25 cellular contexts compared by ENCODE assay signal in genomic region chr19:41294393-41294792, GRCh38. TPM values are rescaled to one million over a fixed set of nuclear protein-coding genes. Genes with fewer than 3 reads are reported as not detected.
A peak's percentile ranks its signal among the peaks of the same experiment; 100 is the strongest.
DNase-seq lines count a peak whose midpoint lies in the region; ATAC-seq and TF ChIP-seq lines count a peak whose summit lies in the region.
"Had no signal": no experiment of that assay in that cellular context is flagged by ENCODE, and none has a peak within 500 bp of the region (broad histone marks: within the 10 kb centered on the region; RNA-seq: fewer than 3 reads in every experiment).

No MANE protein-coding gene starts in this region.

- no peak overlapping the region for H3K4me3 Mint-ChIP-seq in activated CD4-positive, alpha-beta memory T cell treated with anti-CD3 and anti-CD28 coated beads, Interleukin-2, amount 10 ng/mL, durations not matched to agents 7 days and 5 days
- H3K4me3 Mint-ChIP-seq in activated CD4-positive, alpha-beta memory T cell treated with anti-CD3 and anti-CD28 coated beads for 36 hours = no peak overlapping the region
- peak overlapping the region in 1 of 4 donors; percentile 29 for H3K4me3 Mint-ChIP-seq in IgD-negative memory B cell
- no peak overlapping the region for H3K4me3 Mint-ChIP-seq in stimulated activated naive B cell treated with anti-CD40 and anti-IgM and Interleukin-4, amounts not matched to agents 10 μg/mL and 1 μg/mL and 100 μg/mL, for 72 hours
- H3K4me3 Mint-ChIP-seq: activated naive CD4-positive, alpha-beta T cell treated with anti-CD3 and anti-CD28 coated beads, Interleukin-2, amount 50 U/mL, for 24 hours; brain had no signal

- peaks cover 46% of the 10 kb centered on the region for H3K4me1 ChIP-seq in lower lobe of right lung
- H3K4me1 ChIP-seq: right lobe of liver had no signal

- H3K27ac ChIP-seq in lower lobe of right lung = peak overlapping the region; percentile 86
- H3K27ac ChIP-seq: HL-60, right lobe of liver, upper lobe of right lung had no signal

- POLR2A ChIA-PET in activated CD4-positive, alpha-beta memory T cell treated with anti-CD3 and anti-CD28 coated beads, Interleukin-2, amount 10 ng/mL, durations not matched to agents 7 days and 5 days (lab: Charles Lee) = interaction anchor here (1.1 to 18.4 kb wide), 4 partner anchors 9 to 31 kb away, joined by 3 to 348 read pairs (median 10); partner anchors contain the start of gene HNRNPUL1
- POLR2A ChIA-PET in activated CD4-positive, alpha-beta memory T cell treated with anti-CD3 and anti-CD28 coated beads for 36 hours (lab: Charles Lee) = no interaction called here

- intact Hi-C loops in activated CD4-positive, alpha-beta memory T cell treated with anti-CD3 and anti-CD28 coated beads for 36 hours (cut with micrococcal nuclease) = no loop called here
- intact Hi-C loops in lower lobe of right lung (cut with DNase I) = no loop called here

- DNase-seq in activated CD4-positive, alpha-beta memory T cell treated with anti-CD3 and anti-CD28 coated beads, Interleukin-2, amount 10 ng/mL, durations not matched to agents 7 days and 5 days = no peak
- no peak for DNase-seq in activated CD4-positive, alpha-beta memory T cell treated with anti-CD3 and anti-CD28 coated beads for 36 hours
- DNase-seq in lower lobe of right lung (no peak), RPMI8226 (no peak), RKO (ENCODE audit: low spot score) (no peak), midbrain (lab: John Stamatoyannopoulos, UW) (no peak)
- no peak for DNase-seq in stimulated activated naive B cell treated with anti-CD40 and anti-IgM and Interleukin-4, amounts not matched to agents 10 μg/mL and 1 μg/mL and 100 μg/mL, for 72 hours
- DNase-seq: 8988T; activated CD4-positive, alpha-beta T cell treated with anti-CD3 and anti-CD28 coated beads, Interleukin-2, amount 50 U/mL, for 1 hour; activated CD4-positive, CD25-positive, alpha-beta regulatory T cell; amniotic stem cell; EL; mammary epithelial cell; MM.1S; NCI-H2029; NCI-H524; OCI-M1; right lobe of liver; stimulated activated CD4-positive, alpha-beta T cell treated with anti-CD3 and anti-CD28 coated beads, Interleukin-2, amount 100 ng/mL, for 48 hours; substantia nigra; upper lobe of right lung had no signal

- H3K36me3 Mint-ChIP-seq in activated CD4-positive, alpha-beta memory T cell treated with anti-CD3 and anti-CD28 coated beads, Interleukin-2, amount 10 ng/mL, durations not matched to agents 7 days and 5 days (ENCODE audit: low read depth) = peaks cover 89% of the 10 kb centered on the region
- H3K36me3 Mint-ChIP-seq in activated CD4-positive, alpha-beta memory T cell treated with anti-CD3 and anti-CD28 coated beads for 36 hours = peaks cover 74% of the 10 kb centered on the region
- peaks cover 5% of the 10 kb centered on the region for H3K36me3 Mint-ChIP-seq in IgD-negative memory B cell
- H3K36me3 Mint-ChIP-seq in stimulated activated naive B cell treated with anti-CD40 and anti-IgM and Interleukin-4, amounts not matched to agents 10 μg/mL and 1 μg/mL and 100 μg/mL, for 72 hours = peaks cover 63 to 72% of the 10 kb centered on the region in 2 donors

- no peaks in the 10 kb centered on the region for H3K9me3 Mint-ChIP-seq in activated CD4-positive, alpha-beta memory T cell treated with anti-CD3 and anti-CD28 coated beads, Interleukin-2, amount 10 ng/mL, durations not matched to agents 7 days and 5 days
- no peaks in the 10 kb centered on the region for H3K9me3 Mint-ChIP-seq in activated CD4-positive, alpha-beta memory T cell treated with anti-CD3 and anti-CD28 coated beads for 36 hours
- no peaks in the 10 kb centered on the region for H3K9me3 Mint-ChIP-seq in IgD-negative memory B cell
- H3K9me3 Mint-ChIP-seq in stimulated activated naive B cell treated with anti-CD40 and anti-IgM and Interleukin-4, amounts not matched to agents 10 μg/mL and 1 μg/mL and 100 μg/mL, for 72 hours = no peaks in the 10 kb centered on the region
- H3K9me3 Mint-ChIP-seq: activated naive CD4-positive, alpha-beta T cell treated with anti-CD3 and anti-CD28 coated beads, Interleukin-2, amount 50 U/mL, for 24 hours; brain had no signal

- peaks cover 98% of the 10 kb centered on the region for H3K36me3 ChIP-seq in lower lobe of right lung

- TF ChIP-seq CTCF in lower lobe of right lung (IDR thresholded peaks at IDR 0.05) = no peak

- CTCF ChIA-PET in activated CD4-positive, alpha-beta memory T cell treated with anti-CD3 and anti-CD28 coated beads, Interleukin-2, amount 10 ng/mL, durations not matched to agents 7 days and 5 days (lab: Charles Lee) = interaction anchor here (1.0 to 1.3 kb wide), 2 partner anchors 25 to 30 kb away, joined by 3 to 5 read pairs; partner anchors contain the start of gene HNRNPUL1
- CTCF ChIA-PET in activated CD4-positive, alpha-beta memory T cell treated with anti-CD3 and anti-CD28 coated beads for 36 hours (lab: Charles Lee) = no interaction called here

- H3K27ac Mint-ChIP-seq in activated CD4-positive, alpha-beta memory T cell treated with anti-CD3 and anti-CD28 coated beads, Interleukin-2, amount 10 ng/mL, durations not matched to agents 7 days and 5 days = peak overlapping the region; percentile 48
- H3K27ac Mint-ChIP-seq in activated CD4-positive, alpha-beta memory T cell treated with anti-CD3 and anti-CD28 coated beads for 36 hours = no peak overlapping the region
- H3K27ac Mint-ChIP-seq in IgD-negative memory B cell = peak overlapping the region; percentile 9 to 40 (median 38)
- H3K27ac Mint-ChIP-seq in stimulated activated naive B cell treated with anti-CD40 and anti-IgM and Interleukin-4, amounts not matched to agents 10 μg/mL and 1 μg/mL and 100 μg/mL, for 72 hours = peak overlapping the region; percentile 47

- no peak overlapping the region for H3K4me3 ChIP-seq in lower lobe of right lung
- H3K4me3 ChIP-seq: right lobe of liver, upper lobe of right lung had no signal

- H3K27me3 Mint-ChIP-seq in activated CD4-positive, alpha-beta memory T cell treated with anti-CD3 and anti-CD28 coated beads, Interleukin-2, amount 10 ng/mL, durations not matched to agents 7 days and 5 days = no peaks in the 10 kb centered on the region
- H3K27me3 Mint-ChIP-seq in activated CD4-positive, alpha-beta memory T cell treated with anti-CD3 and anti-CD28 coated beads for 36 hours = no peaks in the 10 kb centered on the region
- peaks cover 3% of the 10 kb centered on the region for H3K27me3 Mint-ChIP-seq in IgD-negative memory B cell
- no peaks in the 10 kb centered on the region for H3K27me3 Mint-ChIP-seq in stimulated activated naive B cell treated with anti-CD40 and anti-IgM and Interleukin-4, amounts not matched to agents 10 μg/mL and 1 μg/mL and 100 μg/mL, for 72 hours
- H3K27me3 Mint-ChIP-seq: activated naive CD4-positive, alpha-beta T cell treated with anti-CD3 and anti-CD28 coated beads, Interleukin-2, amount 50 U/mL, for 24 hours had no signal

- H3K27me3 ChIP-seq in lower lobe of right lung (ENCODE audit: low read depth) = no peaks in the 10 kb centered on the region
- H3K27me3 ChIP-seq: right lobe of liver, upper lobe of right lung had no signal

- H3K9me3 ChIP-seq in lower lobe of right lung = no peaks in the 10 kb centered on the region
- H3K9me3 ChIP-seq: right lobe of liver, upper lobe of right lung had no signal

- peaks cover 52% of the 10 kb centered on the region for H3K4me1 Mint-ChIP-seq in activated CD4-positive, alpha-beta memory T cell treated with anti-CD3 and anti-CD28 coated beads, Interleukin-2, amount 10 ng/mL, durations not matched to agents 7 days and 5 days
- H3K4me1 Mint-ChIP-seq in activated CD4-positive, alpha-beta memory T cell treated with anti-CD3 and anti-CD28 coated beads for 36 hours (ENCODE audit: low read depth) = peaks cover 54% of the 10 kb centered on the region
- peaks cover 25 to 34% (median 28%) of the 10 kb centered on the region in 3 donors for H3K4me1 Mint-ChIP-seq in IgD-negative memory B cell
- peaks cover 30 to 39% of the 10 kb centered on the region in 2 donors for H3K4me1 Mint-ChIP-seq in stimulated activated naive B cell treated with anti-CD40 and anti-IgM and Interleukin-4, amounts not matched to agents 10 μg/mL and 1 μg/mL and 100 μg/mL, for 72 hours

- no peak for ATAC-seq in lower lobe of right lung
- no peak for ATAC-seq in stimulated activated naive B cell treated with anti-CD40 and anti-IgM and Interleukin-4, amounts not matched to agents 10 μg/mL and 1 μg/mL and 100 μg/mL, for 72 hours (replicated peaks)
- ATAC-seq: right lobe of liver, upper lobe of right lung had no signal

RNA-seq across cellular contexts. Expression of gene CCDC97, which starts 15.6 kb away (rescaled TPM):
- total RNA-seq in activated CD4-positive, alpha-beta memory T cell treated with anti-CD3 and anti-CD28 coated beads, Interleukin-2, amount 10 ng/mL, durations not matched to agents 7 days and 5 days = 10 to 100 TPM; 43.0 to 43.4 TPM
- 10 to 100 TPM; 20.5 to 23.4 TPM for total RNA-seq in activated CD4-positive, alpha-beta memory T cell treated with anti-CD3 and anti-CD28 coated beads for 36 hours
- 34.5 TPM for polyA plus RNA-seq in IgD-negative memory B cell
- total RNA-seq in lower lobe of right lung = 30.3 TPM

RNA-seq across cellular contexts. Expression of gene HNRNPUL1, which starts 30.2 kb away (rescaled TPM):
- 100 to 1,000 TPM; 373 to 398 TPM for total RNA-seq in activated CD4-positive, alpha-beta memory T cell treated with anti-CD3 and anti-CD28 coated beads, Interleukin-2, amount 10 ng/mL, durations not matched to agents 7 days and 5 days
- total RNA-seq in activated CD4-positive, alpha-beta memory T cell treated with anti-CD3 and anti-CD28 coated beads for 36 hours = 100 to 1,000 TPM; 290 to 295 TPM
- polyA plus RNA-seq in IgD-negative memory B cell = 80.9 TPM
- total RNA-seq in lower lobe of right lung = 191 TPM

RNA-seq across cellular contexts. Expression of gene TGFB1, which starts 59.3 kb away (rescaled TPM):
- total RNA-seq in activated CD4-positive, alpha-beta memory T cell treated with anti-CD3 and anti-CD28 coated beads, Interleukin-2, amount 10 ng/mL, durations not matched to agents 7 days and 5 days = 100 to 1,000 TPM; 236 to 247 TPM
- total RNA-seq in activated CD4-positive, alpha-beta memory T cell treated with anti-CD3 and anti-CD28 coated beads for 36 hours = 100 to 1,000 TPM; 108 to 110 TPM
- polyA plus RNA-seq in IgD-negative memory B cell = 49.3 TPM
- 114 TPM for total RNA-seq in lower lobe of right lung
